14 cellular contexts compared by ENCODE assay signal in genomic region chr17:41957058-41957868, GRCh38. TPM values are rescaled to one million over a fixed set of nuclear protein-coding genes. Genes with fewer than 3 reads are reported as not detected.
DNase-seq lines count a peak whose midpoint lies in the region; ATAC-seq, FAIRE-seq and TF ChIP-seq lines count a peak whose summit lies in the region.
"Had no signal": no experiment of that assay in that cellular context is flagged by ENCODE, and none has a peak within 500 bp of the region (broad histone marks: within the 10 kb centered on the region; RNA-seq: fewer than 3 reads in every experiment).

No MANE protein-coding gene starts in this region.

- H3K4me3 Mint-ChIP-seq in HFFc6 (no peak overlapping the region), astrocyte (ENCODE audit: unreplicated experiment) (peak overlapping the region; percentile 22)
- H3K4me3 Mint-ChIP-seq: activated CD8-positive, alpha-beta T cell treated with anti-CD3 and anti-CD28 coated beads for 36 hours; central memory CD8-positive, alpha-beta T cell; IgD-negative memory B cell had no signal

- no peak for ATAC-seq in GM21360 (IDR thresholded peaks at IDR 0.05; ENCODE audit: unreplicated experiment)
- ATAC-seq: activated CD8-positive, alpha-beta T cell treated with anti-CD3 and anti-CD28 coated beads for 36 hours had no signal

- no peaks in the 10 kb centered on the region for H3K79me2 ChIP-seq in astrocyte (ENCODE audit: insufficient read depth, low read length)

- TF ChIP-seq CTCF in HFFc6 (IDR thresholded peaks at IDR 0.05) = no peak
- TF ChIP-seq CTCF in astrocyte (IDR thresholded peaks at IDR 0.05; ENCODE audit: insufficient read depth, low read depth, low read length) = no peak

- peak overlapping the region; percentile 26; the same call in 1 of the 2 replicates for H3K27ac Mint-ChIP-seq in HFFc6
- peak overlapping the region; percentile 71 for H3K27ac Mint-ChIP-seq in astrocyte (ENCODE audit: unreplicated experiment)
- H3K27ac Mint-ChIP-seq: activated CD8-positive, alpha-beta T cell treated with anti-CD3 and anti-CD28 coated beads for 36 hours; IgD-negative memory B cell had no signal

- H4K20me1 ChIP-seq in astrocyte (ENCODE audit: insufficient read depth, low read length) = no peaks in the 10 kb centered on the region

- H3K27me3 ChIP-seq in astrocyte (ENCODE audit: insufficient read depth, low read length) = no peaks in the 10 kb centered on the region
- H3K27me3 ChIP-seq: transverse colon had no signal

- H3K36me3 Mint-ChIP-seq in HFFc6 (ENCODE audit: low read depth) = no peaks in the 10 kb centered on the region
- no peaks in the 10 kb centered on the region for H3K36me3 Mint-ChIP-seq in astrocyte (ENCODE audit: low read depth, unreplicated experiment)
- H3K36me3 Mint-ChIP-seq: IgD-negative memory B cell had no signal

- peak overlapping the region; percentile 0 for H2AFZ ChIP-seq in astrocyte (ENCODE audit: low read depth, low read length)

- DNase-seq in A172 (ENCODE audit: low spot score) = peak; percentile 63
- DNase-seq in HFFc6 = no peak
- no peak for DNase-seq in astrocyte (ENCODE audit: low read depth)
- peak; percentile 27 for DNase-seq in iris pigment epithelial cell (ENCODE audit: low read depth)
- DNase-seq in NCI-H2029 (lab: John Stamatoyannopoulos, UW) = no peak
- DNase-seq in NCI-H128 (lab: John Stamatoyannopoulos, UW; ENCODE audit: unreplicated experiment) = no peak
- DNase-seq in NCI-H1436 (lab: John Stamatoyannopoulos, UW) = no peak
- DNase-seq: activated CD8-positive, alpha-beta T cell treated with anti-CD3 and anti-CD28 coated beads for 36 hours; COR-L47; NCI-H510A treated with DMSO at 0.1 percent for 48 hours; transverse colon had no signal

- H3K9me3 ChIP-seq in astrocyte (ENCODE audit: insufficient read depth, low read depth, low read length) = no peaks in the 10 kb centered on the region
- H3K9me3 ChIP-seq: transverse colon had no signal

- H3K9me3 Mint-ChIP-seq in HFFc6 (no peaks in the 10 kb centered on the region), astrocyte (ENCODE audit: unreplicated experiment) (no peaks in the 10 kb centered on the region)
- H3K9me3 Mint-ChIP-seq: activated CD8-positive, alpha-beta T cell treated with anti-CD3 and anti-CD28 coated beads for 36 hours; central memory CD8-positive, alpha-beta T cell; IgD-negative memory B cell had no signal

- no peak overlapping the region for H3K9ac ChIP-seq in astrocyte (ENCODE audit: low read length)

- H3K27me3 Mint-ChIP-seq in HFFc6 (ENCODE audit: insufficient read depth) (peaks cover 3% of the 10 kb centered on the region), astrocyte (ENCODE audit: low read depth, unreplicated experiment) (peaks cover 1% of the 10 kb centered on the region)
- H3K27me3 Mint-ChIP-seq: activated CD8-positive, alpha-beta T cell treated with anti-CD3 and anti-CD28 coated beads for 36 hours; central memory CD8-positive, alpha-beta T cell; IgD-negative memory B cell had no signal

- H3K36me3 ChIP-seq in astrocyte (ENCODE audit: insufficient read depth, low read length) = no peaks in the 10 kb centered on the region
- H3K36me3 ChIP-seq: transverse colon had no signal

- no peak overlapping the region for H3K4me3 ChIP-seq in astrocyte (ENCODE audit: insufficient read depth, low read depth, low read length)
- H3K4me3 ChIP-seq: transverse colon had no signal

- H3K4me1 ChIP-seq in astrocyte (ENCODE audit: insufficient read depth, low read length) = peaks cover 17% of the 10 kb centered on the region

- peaks cover 24% of the 10 kb centered on the region for H3K4me1 Mint-ChIP-seq in HFFc6 (ENCODE audit: low read depth)
- peaks cover 19% of the 10 kb centered on the region for H3K4me1 Mint-ChIP-seq in astrocyte (ENCODE audit: low read depth, unreplicated experiment)
- H3K4me1 Mint-ChIP-seq: central memory CD8-positive, alpha-beta T cell; IgD-negative memory B cell had no signal

- H3K4me2 ChIP-seq in astrocyte (ENCODE audit: low read length) = no peak overlapping the region

- H3K27ac ChIP-seq in astrocyte (ENCODE audit: low read depth, low read length) = no peak overlapping the region

- FAIRE-seq in astrocyte (lab: Jason Lieb, UNC) = no peak

RNA-seq across cellular contexts. Expression of gene CNP, which starts 9.3 kb away (rescaled TPM):
- 110 and 127 TPM in 2 replicates for total RNA-seq in A172 (2014; rRNA removed; shearing (Covaris generic))
- 100 to 1,000 TPM; 105 to 118 (median 111) TPM for total RNA-seq in HFFc6 (2021; fragmentation: NEBNext Ultra II Directional; extraction: Animal tissue kit (Norgen Biotek cat#: 25700))
- 169 and 177 TPM in 2 replicates for total RNA-seq in astrocyte

RNA-seq across cellular contexts. Expression of gene ODAD4, which starts 26.8 kb away (rescaled TPM):
- 1.8 and 2.2 TPM in 2 replicates for total RNA-seq in A172 (2014; rRNA removed; shearing (Covaris generic))
- total RNA-seq in HFFc6 (2021; fragmentation: NEBNext Ultra II Directional; extraction: Animal tissue kit (Norgen Biotek cat#: 25700)) = 1 to 10 TPM in 3 of 6 experiments, under 1 TPM in 3; 0.74 to 1.8 (median 0.97) TPM
- 0.98 and 1.1 TPM in 2 replicates for total RNA-seq in astrocyte

RNA-seq across cellular contexts. Expression of gene ACLY, which starts 38.5 kb away (rescaled TPM):
- 212 and 231 TPM in 2 replicates for total RNA-seq in A172 (2014; rRNA removed; shearing (Covaris generic))
- total RNA-seq in HFFc6 (2021; fragmentation: NEBNext Ultra II Directional; extraction: Animal tissue kit (Norgen Biotek cat#: 25700)) = 100 to 1,000 TPM; 254 to 315 (median 279) TPM
- 296 and 326 TPM in 2 replicates for total RNA-seq in astrocyte

RNA-seq across cellular contexts. Expression of gene DNAJC7, which starts 60.0 kb away (rescaled TPM):
- total RNA-seq in A172 (2014; rRNA removed; shearing (Covaris generic)) = 118 and 132 TPM in 2 replicates
- total RNA-seq in HFFc6 (2021; fragmentation: NEBNext Ultra II Directional; extraction: Animal tissue kit (Norgen Biotek cat#: 25700)) = 100 to 1,000 TPM in 3 of 6 experiments, 10 to 100 TPM in 3; 85.0 to 115 (median 100) TPM
- 82.9 and 96.0 TPM in 2 replicates for total RNA-seq in astrocyte

Comparison
In these comparisons a context has a peak if more than half of its experiments do, and no peak if none do; other contexts are left out.
1. DNase-seq: peak in A172 (single experiment) and iris pigment epithelial cell (single experiment); none in HFFc6 (single experiment), astrocyte (single experiment), NCI-H2029 (single experiment), NCI-H128 (single experiment) and NCI-H1436 (single experiment).